ENCODE assay signal across 9 cellular contexts in the genomic region with DNA sequence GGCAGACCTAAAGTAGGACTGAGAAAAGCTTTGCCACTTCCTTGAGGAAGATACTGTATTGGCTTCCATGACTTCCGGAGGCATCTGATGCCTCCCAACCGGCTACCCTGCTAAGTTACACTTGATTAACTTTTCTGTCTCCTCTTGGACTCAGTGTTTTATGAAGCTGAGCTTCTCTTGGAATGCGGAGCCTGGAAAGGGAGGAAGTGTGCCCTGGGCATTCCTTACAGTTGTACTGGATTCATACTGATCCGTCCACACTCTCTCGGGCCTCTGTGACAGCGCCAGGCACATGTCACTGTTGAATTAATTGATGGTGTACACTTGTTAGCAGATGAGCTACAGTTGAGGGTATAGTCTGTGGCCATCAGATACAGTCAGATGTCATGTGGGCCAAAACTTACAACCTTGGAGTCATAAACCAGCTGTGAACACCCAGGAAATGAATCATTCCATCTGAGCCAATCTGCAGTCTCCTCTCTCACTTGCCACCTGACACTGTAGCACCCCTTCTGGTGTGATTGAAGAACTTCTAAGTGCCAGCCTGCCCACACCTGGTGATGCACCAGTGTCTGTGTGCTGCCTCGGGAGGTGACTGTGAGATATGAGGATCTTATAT.
DNase-seq lines count a peak whose midpoint lies in the region; ATAC-seq, FAIRE-seq and TF ChIP-seq lines count a peak whose summit lies in the region.
"Had no signal": no experiment of that assay in that cellular context is flagged by ENCODE, and none has a peak within 500 bp of the region (broad histone marks: within the 10 kb centered on the region; RNA-seq: fewer than 3 reads in every experiment).

No MANE protein-coding gene starts in this region.

- H3K36me3 Mint-ChIP-seq in stimulated activated memory B cell treated with anti-CD40 and anti-IgM and Interleukin-4, amounts not matched to agents 10 μg/mL and 1 μg/mL and 100 μg/mL, for 72 hours, result no peaks in the 10 kb centered on the region

- no peaks in the 10 kb centered on the region for H3K27me3 ChIP-seq in bronchial epithelial cell (ENCODE audit: control insufficient read depth, insufficient read depth, low read length)

- H3K27me3 Mint-ChIP-seq in stimulated activated memory B cell treated with anti-CD40 and anti-IgM and Interleukin-4, amounts not matched to agents 10 μg/mL and 1 μg/mL and 100 μg/mL, for 72 hours, result peaks cover 16% of the 10 kb centered on the region

- no peak overlapping the region for H3K4me3 Mint-ChIP-seq in stimulated activated memory B cell treated with anti-CD40 and anti-IgM and Interleukin-4, amounts not matched to agents 10 μg/mL and 1 μg/mL and 100 μg/mL, for 72 hours

- peak; percentile 49 for TF ChIP-seq CTCF in bronchial epithelial cell (IDR thresholded peaks at IDR 0.05; ENCODE audit: insufficient read depth, low read length, severe bottlenecking)

- H3K9me3 Mint-ChIP-seq in stimulated activated memory B cell treated with anti-CD40 and anti-IgM and Interleukin-4, amounts not matched to agents 10 μg/mL and 1 μg/mL and 100 μg/mL, for 72 hours, result no peaks in the 10 kb centered on the region

- peak; percentile 40 for DNase-seq in activated CD4-positive, alpha-beta T cell treated with anti-CD3 and anti-CD28 coated beads for 48 hours
- DNase-seq in activated CD4-positive, alpha-beta T cell treated with anti-CD3 and anti-CD28 coated beads, Interleukin-2, amount 50 U/mL, for 48 hours, result no peak
- DNase-seq in bronchial epithelial cell (ENCODE audit: low read depth) (peak; percentile 88), activated gamma-delta T cell (lab: John Stamatoyannopoulos, UW) (no peak)
- DNase-seq in activated CD8-positive, alpha-beta memory T cell treated with anti-CD3 and anti-CD28 coated beads for 24 hours, result no peak

- ATAC-seq in HG03354 (IDR thresholded peaks at IDR 0.05; ENCODE audit: poor library complexity, severe bottlenecking, unreplicated experiment) (peak; percentile 65), HG02763 (IDR thresholded peaks at IDR 0.05; ENCODE audit: unreplicated experiment) (no peak)
- peak; percentile 58 for ATAC-seq in stimulated activated memory B cell treated with anti-CD40 and anti-IgM and Interleukin-4, amounts not matched to agents 10 μg/mL and 1 μg/mL and 100 μg/mL, for 72 hours

- H3K4me3 ChIP-seq in bronchial epithelial cell (ENCODE audit: low read depth, low read length), result no peak overlapping the region

- no peaks in the 10 kb centered on the region for H3K36me3 ChIP-seq in bronchial epithelial cell (ENCODE audit: control insufficient read depth, insufficient read depth, low read length)

- no peaks in the 10 kb centered on the region for H3K4me1 Mint-ChIP-seq in stimulated activated memory B cell treated with anti-CD40 and anti-IgM and Interleukin-4, amounts not matched to agents 10 μg/mL and 1 μg/mL and 100 μg/mL, for 72 hours

- H3K27ac Mint-ChIP-seq in stimulated activated memory B cell treated with anti-CD40 and anti-IgM and Interleukin-4, amounts not matched to agents 10 μg/mL and 1 μg/mL and 100 μg/mL, for 72 hours, result no peak overlapping the region

- FAIRE-seq in bronchial epithelial cell (lab: Jason Lieb, UNC), result peak; percentile 91
- FAIRE-seq: G401.6 had no signal

Comparison
In these comparisons a context has a peak if more than half of its experiments do, and no peak if none do; other contexts are left out.
1. DNase-seq: peak in activated CD4-positive, alpha-beta T cell treated with anti-CD3 and anti-CD28 coated beads for 48 hours (single experiment) and bronchial epithelial cell (single experiment); none in activated CD4-positive, alpha-beta T cell treated with anti-CD3 and anti-CD28 coated beads, Interleukin-2, amount 50 U/mL, for 48 hours (0 of 2), activated gamma-delta T cell (single experiment) and activated CD8-positive, alpha-beta memory T cell treated with anti-CD3 and anti-CD28 coated beads for 24 hours (single experiment).